ENCODE assay signal across 10 cellular contexts in genomic region chr17:39704821-39705551, GRCh38. TPM values are rescaled to one million over a fixed set of nuclear protein-coding genes. Genes with fewer than 3 reads are reported as not detected.
DNase-seq lines count a peak whose midpoint lies in the region; FAIRE-seq and TF ChIP-seq lines count a peak whose summit lies in the region.
"Had no signal": no experiment of that assay in that cellular context is flagged by ENCODE, and none has a peak within 500 bp of the region (broad histone marks: within the 10 kb centered on the region; RNA-seq: fewer than 3 reads in every experiment).

No MANE protein-coding gene starts in this region.

- H3K4me1 ChIP-seq in iPS-20b (ENCODE audit: insufficient read depth, low read length) (peaks cover 25% of the 10 kb centered on the region), smooth muscle cell (ENCODE audit: low read depth) (peaks cover 27% of the 10 kb centered on the region)

- H3K36me3 ChIP-seq in iPS-20b (ENCODE audit: insufficient read depth, low read depth, low read length) = peaks cover 67% of the 10 kb centered on the region
- no peaks in the 10 kb centered on the region for H3K36me3 ChIP-seq in smooth muscle cell (ENCODE audit: low read depth)

- no TSS peak for BruUV-seq in MCF 10A (replicated peaks; lab: Mats Ljungman, UMichigan)

- POLR2A ChIA-PET in MCF 10A (lab: Yijun Ruan, JAX) = interaction anchor here (0.5 to 1.7 kb wide), 5 partner anchors 10 to 274 kb away, joined by 3 to 6 read pairs (median 4); partner anchors contain the start of gene PGAP3

- peaks cover 60% of the 10 kb centered on the region for H4K20me1 ChIP-seq in smooth muscle cell (ENCODE audit: low read depth)

- no peaks in the 10 kb centered on the region for H3K9me3 ChIP-seq in iPS-20b (ENCODE audit: insufficient read depth, low read depth, low read length)
- no peaks in the 10 kb centered on the region for H3K9me3 ChIP-seq in smooth muscle cell (replicated peaks; ENCODE audit: low read depth)

- H3K4me3 Mint-ChIP-seq in MCF 10A (ENCODE audit: unreplicated experiment) (no peak overlapping the region), CD14-positive monocyte (no peak overlapping the region)
- H3K4me3 Mint-ChIP-seq: activated CD8-positive, alpha-beta T cell treated with anti-CD3 and anti-CD28 coated beads for 36 hours; naive thymus-derived CD8-positive, alpha-beta T cell had no signal

- H3K4me3 ChIP-seq in iPS-20b (ENCODE audit: low read length) = peak overlapping the region; percentile 14; the same call in 1 of the 2 replicates
- H3K4me3 ChIP-seq in smooth muscle cell = no peak overlapping the region

- H3K36me3 Mint-ChIP-seq in MCF 10A (ENCODE audit: insufficient read depth, unreplicated experiment) = peaks cover 31% of the 10 kb centered on the region
- peaks cover 0 to 2% of the 10 kb centered on the region in 2 donors for H3K36me3 Mint-ChIP-seq in CD14-positive monocyte

- no peaks in the 10 kb centered on the region for H3F3A ChIP-seq in smooth muscle cell (ENCODE audit: low read depth)

- no peak overlapping the region for H3K4me2 ChIP-seq in smooth muscle cell

- peak overlapping the region; percentile 10 for H3K27ac Mint-ChIP-seq in MCF 10A (ENCODE audit: low read depth, unreplicated experiment)
- no peak overlapping the region for H3K27ac Mint-ChIP-seq in CD14-positive monocyte
- H3K27ac Mint-ChIP-seq: activated CD8-positive, alpha-beta T cell treated with anti-CD3 and anti-CD28 coated beads for 36 hours had no signal

- H3K27ac ChIP-seq in iPS-20b (ENCODE audit: low read length) (peak overlapping the region; percentile 77), smooth muscle cell (ENCODE audit: low read depth) (no peak overlapping the region)

- no peaks in the 10 kb centered on the region for H3K27me3 ChIP-seq in iPS-20b (ENCODE audit: insufficient read depth, low read length)
- H3K27me3 ChIP-seq in smooth muscle cell (ENCODE audit: low read depth) = no peaks in the 10 kb centered on the region

- in situ Hi-C loops in GM13976 (cut with MboI; ENCODE audit: low sequenced_read_pairs, unreplicated experiment) = no loop called here

- peaks cover 34% of the 10 kb centered on the region for H3K79me2 ChIP-seq in smooth muscle cell (ENCODE audit: low read depth)

- H3K4me1 Mint-ChIP-seq in MCF 10A (ENCODE audit: insufficient read depth, unreplicated experiment) (peaks cover 28% of the 10 kb centered on the region), CD14-positive monocyte (no peaks in the 10 kb centered on the region)

- WGBS in smooth muscle cell (ENCODE audit: low lambda C conversion rate) = 84% methylated on average over 11 of the region's 11 CpGs

- TF ChIP-seq CTCF in MCF 10A (IDR thresholded peaks at IDR 0.05; ENCODE audit: unreplicated experiment) (no peak), smooth muscle cell (IDR thresholded peaks at IDR 0.05; ENCODE audit: borderline replicate concordance, insufficient read depth, poor library complexity, severe bottlenecking) (peak; percentile 26), CD14-positive monocyte (IDR thresholded peaks at IDR 0.05) (no peak), GM13976 (IDR thresholded peaks at IDR 0.05; ENCODE audit: borderline replicate concordance, control extremely low read depth, extremely low read depth, insufficient read depth, missing control alignments) (no peak)

- H3K27me3 Mint-ChIP-seq in MCF 10A (ENCODE audit: insufficient read depth, unreplicated experiment) (no peaks in the 10 kb centered on the region), CD14-positive monocyte (ENCODE audit: low read depth in 3 of 3) (peaks cover 23 to 34% (median 26%) of the 10 kb centered on the region in 3 donors)

- H2AFZ ChIP-seq in smooth muscle cell (ENCODE audit: low read depth) = no peak overlapping the region

- intact Hi-C loops in MCF 10A (cut with micrococcal nuclease) = no loop called here
- intact Hi-C loops in CD14-positive monocyte (cut with micrococcal nuclease) = no loop called here

- no peaks in the 10 kb centered on the region for H3K9me3 Mint-ChIP-seq in MCF 10A (ENCODE audit: unreplicated experiment)
- H3K9me3 Mint-ChIP-seq in CD14-positive monocyte = peaks cover 0 to 6% (median 0%) of the 10 kb centered on the region in 7 donors
- H3K9me3 Mint-ChIP-seq: activated CD8-positive, alpha-beta T cell treated with anti-CD3 and anti-CD28 coated beads for 36 hours; naive thymus-derived CD8-positive, alpha-beta T cell had no signal

- CTCF ChIA-PET in MCF 10A (lab: Yijun Ruan, JAX) = interaction anchor here (0.6 to 1.0 kb wide), 3 partner anchors 10 to 67 kb away, joined by 3 to 4 read pairs (median 4); no protein-coding TSS in a partner anchor

- no peak for FAIRE-seq in HTR-8/SVneo (lab: Jason Lieb, UNC)

- DNase-seq in HCEC 1CT = peak; percentile 17
- no peak for DNase-seq in MCF 10A (ENCODE audit: unreplicated experiment)
- no peak for DNase-seq in smooth muscle cell (lab: John Stamatoyannopoulos, UW; ENCODE audit: unreplicated experiment)
- no peak for DNase-seq in SHP77 treated with DMSO at 0.1 percent for 48 hours (lab: John Stamatoyannopoulos, UW)
- no peak for DNase-seq in CD14-positive monocyte (ENCODE audit: low spot score)
- DNase-seq in HTR-8/SVneo (ENCODE audit: insufficient read length, low spot score) = no peak
- DNase-seq in GM13976 (ENCODE audit: low spot score) = no peak
- DNase-seq: activated CD8-positive, alpha-beta T cell treated with anti-CD3 and anti-CD28 coated beads for 36 hours had no signal

- H3K9ac ChIP-seq in iPS-20b (ENCODE audit: low read depth, low read length) (peak overlapping the region; percentile 61), smooth muscle cell (ENCODE audit: low read depth) (no peak overlapping the region)

RNA-seq across cellular contexts. Expression of gene ERBB2, which starts 5.1 kb away (rescaled TPM):
- total RNA-seq in MCF 10A (2022) (33.3 and 33.7 TPM in 2 replicates), smooth muscle cell (44.5 and 49.4 TPM in 2 replicates)
- polyA plus RNA-seq in smooth muscle cell (53.6 and 56.1 TPM in 2 replicates), CD14-positive monocyte (under 1 TPM in 1 of 2 donors, not detected in 1; 0.17 TPM)

RNA-seq across cellular contexts. Expression of gene PGAP3, which starts 17.1 kb away (rescaled TPM):
- total RNA-seq in MCF 10A (2022) (10.0 and 13.2 TPM in 2 replicates), smooth muscle cell (16.5 and 19.4 TPM in 2 replicates)
- polyA plus RNA-seq in smooth muscle cell (19.1 and 26.4 TPM in 2 replicates), CD14-positive monocyte (1 to 10 TPM; 8.3 to 9.2 TPM)

RNA-seq across cellular contexts. Expression of gene MIEN1, which starts 25.3 kb away (rescaled TPM):
- 42.1 and 51.3 TPM in 2 replicates for total RNA-seq in MCF 10A (2022)
- 33.5 and 55.8 TPM in 2 replicates for total RNA-seq in smooth muscle cell
- 70.7 and 71.5 TPM in 2 replicates for polyA plus RNA-seq in smooth muscle cell
- 100 to 1,000 TPM; 124 to 141 TPM for polyA plus RNA-seq in CD14-positive monocyte

RNA-seq across cellular contexts. Expression of gene GRB7, which starts 32.8 kb away (rescaled TPM):
- total RNA-seq in MCF 10A (2022) (7.3 and 10.3 TPM in 2 replicates), smooth muscle cell (2.7 and 3.6 TPM in 2 replicates)
- polyA plus RNA-seq in smooth muscle cell (4.1 and 9.1 TPM in 2 replicates), CD14-positive monocyte (not detected)
- total RNA-seq: naive thymus-derived CD8-positive, alpha-beta T cell had no signal
- polyA plus RNA-seq: naive thymus-derived CD8-positive, alpha-beta T cell had no signal

RNA-seq across cellular contexts. Expression of gene PNMT, which starts 36.7 kb away (rescaled TPM):
- total RNA-seq in MCF 10A (2022) (not detected in 2 replicates), smooth muscle cell (not detected in 2 replicates)
- polyA plus RNA-seq in smooth muscle cell (0.23 and 1.3 TPM in 2 replicates), CD14-positive monocyte (not detected)
